In genomic region chr1:223245411-223245810, GRCh38 we compare ENCODE assay signal across 24 cellular contexts.
"Had no signal": no experiment of that assay in that cellular context is flagged by ENCODE, and none has a peak within 500 bp of the region (broad histone marks: within the 10 kb centered on the region; RNA-seq: fewer than 3 reads in every experiment).

No MANE protein-coding gene starts in this region.

- H3K4me1 Mint-ChIP-seq: nephron; stimulated activated memory B cell treated with anti-CD40 and anti-IgM and Interleukin-4, amounts not matched to agents 10 μg/mL and 1 μg/mL and 100 μg/mL, for 72 hours had no signal

- H3K4me1 ChIP-seq: prostate gland, tibial nerve had no signal

- H3K36me3 Mint-ChIP-seq: stimulated activated memory B cell treated with anti-CD40 and anti-IgM and Interleukin-4, amounts not matched to agents 10 μg/mL and 1 μg/mL and 100 μg/mL, for 72 hours had no signal

- H3K27ac Mint-ChIP-seq: endodermal cell; nephron; stimulated activated memory B cell treated with anti-CD40 and anti-IgM and Interleukin-4, amounts not matched to agents 10 μg/mL and 1 μg/mL and 100 μg/mL, for 72 hours had no signal

- ATAC-seq: esophagus mucosa, left cardiac atrium, left ventricle myocardium superior had no signal

- H3K27me3 ChIP-seq: neutrophil, ovary, suprapubic skin, tibial nerve had no signal

- H3K9me3 Mint-ChIP-seq: activated naive CD8-positive, alpha-beta T cell treated with anti-CD3 and anti-CD28 coated beads, Interleukin-2, amount 50 U/mL, for 24 hours; activated T-cell treated with anti-CD3 and anti-CD28 coated beads, Interleukin-2, amount 50 U/mL, for 24 hours; endodermal cell; stimulated activated memory B cell treated with anti-CD40 and anti-IgM and Interleukin-4, amounts not matched to agents 10 μg/mL and 1 μg/mL and 100 μg/mL, for 72 hours had no signal

- DNase-seq: activated CD4-positive, alpha-beta T cell treated with anti-CD3 and anti-CD28 coated beads for 4 hours; activated CD8-positive, alpha-beta memory T cell treated with anti-CD3 and anti-CD28 coated beads, Interleukin-2, amount 50 U/mL, for 4 hours; activated T-cell treated with anti-CD3 and anti-CD28 coated beads, Interleukin-2, amount 50 U/mL, for 24 hours; amygdala; caudate nucleus; endodermal cell; hippocampal formation; left cardiac atrium; left ventricle myocardium superior; mucosa of descending colon; ovary; retina; stimulated activated CD8-positive, alpha-beta memory T cell treated with anti-CD3 and anti-CD28 coated beads, Interleukin-4, amount 100 ng/mL, for 48 hours; T-helper 9 cell had no signal

- H3K27ac ChIP-seq: neutrophil, ovary, prostate gland, skin epidermis, suprapubic skin, tibial nerve, VCaP had no signal

- H3K27me3 Mint-ChIP-seq: activated naive CD8-positive, alpha-beta T cell treated with anti-CD3 and anti-CD28 coated beads, Interleukin-2, amount 50 U/mL, for 24 hours; activated T-cell treated with anti-CD3 and anti-CD28 coated beads, Interleukin-2, amount 50 U/mL, for 24 hours had no signal

- H3K9me3 ChIP-seq: mucosa of descending colon, neutrophil, ovary, prostate gland, suprapubic skin, tibial nerve had no signal

- H3K4me3 Mint-ChIP-seq: activated naive CD8-positive, alpha-beta T cell treated with anti-CD3 and anti-CD28 coated beads, Interleukin-2, amount 50 U/mL, for 24 hours; activated T-cell treated with anti-CD3 and anti-CD28 coated beads, Interleukin-2, amount 50 U/mL, for 24 hours; endodermal cell; nephron; stimulated activated memory B cell treated with anti-CD40 and anti-IgM and Interleukin-4, amounts not matched to agents 10 μg/mL and 1 μg/mL and 100 μg/mL, for 72 hours had no signal
